In genomic region chrX:129654652-129655546, GRCh38 we compare ENCODE assay signal across 8 cellular contexts. TPM values are rescaled to one million over a fixed set of nuclear protein-coding genes. Genes with fewer than 3 reads are reported as not detected.
DNase-seq lines count a peak whose midpoint lies in the region; ATAC-seq and TF ChIP-seq lines count a peak whose summit lies in the region.

Gene APLN (minus strand): TSS chrX:129654956. CDS start chrX:129654630, 326 bp downstream.

- no peak for TF ChIP-seq POLR2A in transverse colon (IDR thresholded peaks at IDR 0.05)

- TF ChIP-seq CTCF in transverse colon (IDR thresholded peaks at IDR 0.05) = no peak
- TF ChIP-seq CTCF in GM10266 (IDR thresholded peaks at IDR 0.05; ENCODE audit: control insufficient read depth, insufficient read depth, low read depth, missing control alignments) = no peak

- DNase-seq in activated T-cell treated with anti-CD3 and anti-CD28 coated beads, Interleukin-2, amount 50 U/mL, for 4 hours = no peak
- DNase-seq in activated T-cell treated with anti-CD3 and anti-CD28 coated beads for 4 hours (no peak), SW480 (ENCODE audit: low spot score) (peak; percentile 37), transverse colon (no peak), GM10266 (ENCODE audit: extremely low spot score) (no peak)

- no peak for TF ChIP-seq EP300 in transverse colon (IDR thresholded peaks at IDR 0.05; ENCODE audit: low read depth)

- H3K27me3 Mint-ChIP-seq in activated T-cell treated with anti-CD3 and anti-CD28 coated beads, Interleukin-2, amount 50 U/mL, for 4 hours (ENCODE audit: low read depth) = peaks cover 16% of the 10 kb centered on the region

- H3K27me3 ChIP-seq in endocrine pancreas (ENCODE audit: control insufficient read depth, insufficient read depth, low read length) = peaks cover 3% of the 10 kb centered on the region
- H3K27me3 ChIP-seq in transverse colon = peaks cover 4% of the 10 kb centered on the region

- in situ Hi-C loops in transverse colon (cut with MboI; ENCODE audit: low pct_ligation_motif_present in 1 of 4, low pct_unique_long_range_greater_than_20kb in 1 of 4, low sequenced_read_pairs in 3 of 4) = no loop called here

- WGBS in mesodermal cell (ENCODE audit: insufficient coverage in 2 of 2), 2 experiments = 0% methylated on average over 3 to 9 of the region's 67 CpGs
- 53% methylated on average over 25 of the region's 67 CpGs; no CpG with 5 or more reads in 1 of the 2 donors for WGBS in transverse colon (ENCODE audit: low coverage in 1 of 2), 2 donors

- H3K4me1 ChIP-seq in endocrine pancreas (ENCODE audit: control insufficient read depth, insufficient read depth, low read length) (no peaks in the 10 kb centered on the region), mesodermal cell (ENCODE audit: control insufficient read depth, insufficient read depth, low read length, poor library complexity, severe bottlenecking) (peaks cover 3% of the 10 kb centered on the region), transverse colon (peaks cover 5 to 14% (median 8%) of the 10 kb centered on the region in 4 donors)

- intact Hi-C loops in transverse colon (cut with DNase I; ENCODE audit: low total_unique reads) = no loop called here

- peak within 1 kb of the TSS; percentile 26 for H3K9ac ChIP-seq in endocrine pancreas (ENCODE audit: control insufficient read depth, insufficient read depth, low read length)

- H3K36me3 ChIP-seq in endocrine pancreas (ENCODE audit: control insufficient read depth, insufficient read depth, low read length) = no peaks in the 10 kb centered on the region
- no peaks in the 10 kb centered on the region for H3K36me3 ChIP-seq in mesodermal cell (ENCODE audit: control insufficient read depth, insufficient read depth, low read length)
- no peaks in the 10 kb centered on the region for H3K36me3 ChIP-seq in transverse colon

- H3K9me3 ChIP-seq in endocrine pancreas (ENCODE audit: control insufficient read depth, low read length) = no peaks in the 10 kb centered on the region
- no peaks in the 10 kb centered on the region for H3K9me3 ChIP-seq in mesodermal cell (ENCODE audit: control insufficient read depth, low read length)
- no peaks in the 10 kb centered on the region for H3K9me3 ChIP-seq in transverse colon

- H3K4me1 Mint-ChIP-seq in activated T-cell treated with anti-CD3 and anti-CD28 coated beads, Interleukin-2, amount 50 U/mL, for 4 hours (ENCODE audit: low read depth) = peaks cover 7% of the 10 kb centered on the region

- H3K27ac ChIP-seq in mesodermal cell (ENCODE audit: low read depth, low read length, severe bottlenecking) (no peak within 1 kb of the TSS), transverse colon (peak within 1 kb of the TSS in 1 of 4 donors; percentile 34)

- H3K4me3 ChIP-seq in endocrine pancreas (ENCODE audit: control insufficient read depth, insufficient read depth, low read length) = no peak within 1 kb of the TSS
- peak within 1 kb of the TSS; percentile 33 for H3K4me3 ChIP-seq in mesodermal cell (ENCODE audit: extremely low read depth, insufficient read depth, low read length, poor library complexity, severe bottlenecking)
- peak within 1 kb of the TSS; percentile 14 to 60 (median 36) for H3K4me3 ChIP-seq in transverse colon

- H3K36me3 Mint-ChIP-seq in activated T-cell treated with anti-CD3 and anti-CD28 coated beads, Interleukin-2, amount 50 U/mL, for 4 hours (ENCODE audit: insufficient read depth) = no peaks in the 10 kb centered on the region

- peak; percentile 61 to 63 for ATAC-seq in activated T-cell treated with anti-CD3 and anti-CD28 coated beads, Interleukin-2, amount 50 U/mL, for 4 hours
- ATAC-seq in HG03432 (IDR thresholded peaks at IDR 0.05; ENCODE audit: unreplicated experiment) = peak; percentile 38

- peak within 1 kb of the TSS; percentile 68 for H3K4me3 Mint-ChIP-seq in activated T-cell treated with anti-CD3 and anti-CD28 coated beads, Interleukin-2, amount 50 U/mL, for 4 hours

- H3K9me3 Mint-ChIP-seq in activated T-cell treated with anti-CD3 and anti-CD28 coated beads, Interleukin-2, amount 50 U/mL, for 4 hours = no peaks in the 10 kb centered on the region

RNA-seq across cellular contexts. Expression of gene APLN, which starts in this region (rescaled TPM):
- under 1 TPM; 0.11 to 0.18 (median 0.11) TPM for total RNA-seq in activated T-cell treated with anti-CD3 and anti-CD28 coated beads, Interleukin-2, amount 50 U/mL, for 4 hours
- polyA plus RNA-seq in mesodermal cell (2013, experiment 1 of 2) = 10.4 TPM
- 7.3 TPM for polyA plus RNA-seq in mesodermal cell (2013, experiment 2 of 2)
- total RNA-seq in transverse colon = not detected

Comparison
In these comparisons a context has a peak if more than half of its experiments do, and no peak if none do; other contexts are left out.
1. Peak in ATAC-seq in activated T-cell treated with anti-CD3 and anti-CD28 coated beads, Interleukin-2, amount 50 U/mL, for 4 hours; RNA of the gene not detected or under 1 TPM.